In the genomic region with DNA sequence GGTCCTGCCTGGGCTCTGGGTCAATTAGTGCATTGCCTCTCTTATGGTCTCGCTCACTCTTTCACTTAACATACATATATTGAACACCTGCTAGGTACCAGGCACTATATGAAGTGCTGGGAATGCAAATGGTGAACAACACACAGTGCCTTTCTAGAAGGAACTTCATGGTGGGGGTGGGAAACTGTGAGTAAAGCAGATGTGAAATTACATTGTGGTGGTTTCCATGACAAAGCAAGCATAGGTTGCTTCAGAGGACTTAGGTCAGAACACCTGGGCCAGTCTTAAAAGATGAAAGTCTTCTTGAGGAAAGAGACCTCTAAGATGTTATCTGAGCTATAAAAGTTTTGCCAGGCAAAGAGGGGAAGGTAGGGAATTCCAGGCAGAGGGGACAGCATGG, we compare ENCODE assay signal across 27 cellular contexts.
DNase-seq lines count a peak whose midpoint lies in the region; ATAC-seq and TF ChIP-seq lines count a peak whose summit lies in the region.
"Had no signal": no experiment of that assay in that cellular context is flagged by ENCODE, and none has a peak within 500 bp of the region (broad histone marks: within the 10 kb centered on the region; RNA-seq: fewer than 3 reads in every experiment).

No MANE protein-coding gene starts in this region.

- H3K9ac ChIP-seq in endodermal cell (ENCODE audit: extremely low read depth, low read length, poor library complexity, severe bottlenecking) = no peak overlapping the region

- peaks cover 22% of the 10 kb centered on the region for H3K27me3 Mint-ChIP-seq in endodermal cell (ENCODE audit: insufficient read depth)

- peak; percentile 35 for DNase-seq in GM12865 (ENCODE audit: low read depth)
- peak; percentile 2 for DNase-seq in endodermal cell
- no peak for DNase-seq in OCI-M2 (lab: John Stamatoyannopoulos, UW; ENCODE audit: unreplicated experiment)
- no peak for DNase-seq in NCI-H1105 treated with DMSO at 0.1 percent for 48 hours (lab: John Stamatoyannopoulos, UW)
- DNase-seq: 8988T; ACHN; BE2C; CD8-positive, alpha-beta memory T cell; DMS 273 treated with DMSO at 0.1 percent for 48 hours; DMS79; EL; GF-D8; IMR-90; KG1; MG63; NCI-H1417; NCI-H1694; NCI-H2029 treated with DMSO at 0.1 percent for 48 hours; NCI-H526; NCI-H82; SHP77; T-helper 1 cell had no signal

- H3K9me3 Mint-ChIP-seq in endodermal cell = no peaks in the 10 kb centered on the region

- no peaks in the 10 kb centered on the region for H3K36me3 Mint-ChIP-seq in endodermal cell (ENCODE audit: low read depth)
- H3K36me3 Mint-ChIP-seq: CD14-positive monocyte; CD8-positive, alpha-beta memory T cell had no signal

- no peaks in the 10 kb centered on the region for H3K36me3 ChIP-seq in endodermal cell (ENCODE audit: control insufficient read depth, insufficient read depth, low read length)
- H3K36me3 ChIP-seq: BE2C, MG63 had no signal

- TF ChIP-seq CTCF in GM12865 (IDR thresholded peaks at IDR 0.05; ENCODE audit: insufficient read depth, low read depth, low read length, missing control alignments) (no peak), endodermal cell (conservative IDR thresholded peaks at IDR 0.05) (no peak)

- H3K4me1 Mint-ChIP-seq in endodermal cell = peaks cover 3% of the 10 kb centered on the region
- H3K4me1 Mint-ChIP-seq: CD14-positive monocyte; CD8-positive, alpha-beta memory T cell had no signal

- no peak overlapping the region for H3K27ac Mint-ChIP-seq in endodermal cell
- H3K27ac Mint-ChIP-seq: CD14-positive monocyte; CD8-positive, alpha-beta memory T cell had no signal

- H3K27me3 ChIP-seq in endodermal cell (ENCODE audit: control insufficient read depth, insufficient read depth, low read length, poor library complexity, severe bottlenecking) = peaks cover 14% of the 10 kb centered on the region
- H3K27me3 ChIP-seq: BE2C, MG63 had no signal

- H3K4me3 Mint-ChIP-seq in endodermal cell = no peak overlapping the region
- H3K4me3 Mint-ChIP-seq: CD14-positive monocyte; CD8-positive, alpha-beta memory T cell had no signal

- H3K4me3 ChIP-seq in GM12865 (ENCODE audit: low read depth, low read length) (no peak overlapping the region), endodermal cell (ENCODE audit: low read length) (no peak overlapping the region)
- H3K4me3 ChIP-seq: MG63 had no signal

- ATAC-seq in GM21526 (IDR thresholded peaks at IDR 0.05; ENCODE audit: low FRiP score, unreplicated experiment) (peak; percentile 74), HG03354 (IDR thresholded peaks at IDR 0.05; ENCODE audit: poor library complexity, severe bottlenecking, unreplicated experiment) (peak; percentile 71), GM21717 (IDR thresholded peaks at IDR 0.05; ENCODE audit: unreplicated experiment) (no peak)

- no peaks in the 10 kb centered on the region for H3K4me1 ChIP-seq in endodermal cell (ENCODE audit: control insufficient read depth, insufficient read depth, low read length)
- H3K4me1 ChIP-seq: BE2C had no signal

- no peak overlapping the region for H3K27ac ChIP-seq in endodermal cell (ENCODE audit: low read depth, low read length)
- H3K27ac ChIP-seq: RWPE1 had no signal

- WGBS in endodermal cell (ENCODE audit: insufficient coverage in 1 of 2, insufficient read length in 1 of 2), 2 experiments = 94% methylated on average over 1 of the region's 1 CpG; no CpG with 5 or more reads in 1 of the 2 experiments

- H3K9me3 ChIP-seq in endodermal cell (ENCODE audit: control insufficient read depth, low read length) = no peaks in the 10 kb centered on the region
- H3K9me3 ChIP-seq: MG63 had no signal

Comparison
In these comparisons a context has a peak if more than half of its experiments do, and no peak if none do; other contexts are left out.
1. DNase-seq: peak in GM12865 (single experiment) and endodermal cell (single experiment); none in OCI-M2 (single experiment) and NCI-H1105 treated with DMSO at 0.1 percent for 48 hours (single experiment).